ENCODE assay signal across 30 cellular contexts in genomic region chr5:119862654-119863053, GRCh38.
"Had no signal": no experiment of that assay in that cellular context is flagged by ENCODE, and none has a peak within 500 bp of the region (broad histone marks: within the 10 kb centered on the region; RNA-seq: fewer than 3 reads in every experiment).

No MANE protein-coding gene starts in this region.

- H3K27ac ChIP-seq: adrenal gland, ascending aorta, body of pancreas, brain microvascular endothelial cell, breast epithelium, cardiac muscle cell had no signal

- H3K4me3 ChIP-seq: adrenal gland, ascending aorta, body of pancreas, breast epithelium, cardiac muscle cell had no signal

- H3K9me3 ChIP-seq: body of pancreas, breast epithelium had no signal

- DNase-seq: activated effector memory CD4-positive, alpha-beta T cell treated with anti-CD3 and anti-CD28 coated beads, Interleukin-2, amount 50 U/mL, for 16 hours; activated effector memory CD4-positive, alpha-beta T cell treated with Interleukin-2 at 50 U/mL for 16 hours; activated gamma-delta T cell; activated gamma-delta T cell treated with Interleukin-2 at 50 U/mL for 16 hours; activated naive CD4-positive, alpha-beta T cell; activated naive CD4-positive, alpha-beta T cell treated with anti-CD3 and anti-CD28 coated beads for 36 hours; activated naive CD4-positive, alpha-beta T cell treated with anti-CD3 and anti-CD28 coated beads, Interleukin-2, amount 10 ng/mL, durations not matched to agents 7 days and 5 days; activated naive CD4-positive, alpha-beta T cell treated with anti-CD3 and anti-CD28 coated beads, Interleukin-2, amount 50 U/mL, for 16 hours; activated naive CD4-positive, alpha-beta T cell treated with Interleukin-2 at 50 U/mL for 16 hours; activated naive CD8-positive, alpha-beta T cell treated with anti-CD3 and anti-CD28 coated beads for 36 hours; activated naive CD8-positive, alpha-beta T cell treated with anti-CD3 and anti-CD28 coated beads, Interleukin-2, amount 10 ng/mL, durations not matched to agents 7 days and 5 days; activated naive CD8-positive, alpha-beta T cell treated with anti-CD3 and anti-CD28 coated beads, Interleukin-2, amount 50 U/mL, for 24 hours; activated T-cell treated with anti-CD3 and anti-CD28 coated beads, Interleukin-2, amount 50 U/mL, for 4 hours; activated T-cell treated with anti-CD3 and anti-CD28 coated beads, Interleukin-2, amount 50 U/mL, for 48 hours; activated T-cell treated with anti-CD3 and anti-CD28 coated beads, Interleukin-2, amount 50 U/mL, for 72 hours; adrenal gland; amniotic stem cell; amygdala; anterior cingulate cortex; aorta; body of pancreas; brain microvascular endothelial cell; caudate nucleus; central memory CD4-positive, alpha-beta T cell; cerebellar nuclear complex had no signal

- H3K27me3 ChIP-seq: adrenal gland, ascending aorta, body of pancreas, brain microvascular endothelial cell, breast epithelium, cardiac muscle cell had no signal

- H3K4me1 ChIP-seq: adrenal gland, body of pancreas, breast epithelium had no signal

- ATAC-seq: activated naive CD4-positive, alpha-beta T cell treated with anti-CD3 and anti-CD28 coated beads, Interleukin-2, amount 50 U/mL, for 72 hours; activated naive CD8-positive, alpha-beta T cell treated with anti-CD3 and anti-CD28 coated beads, Interleukin-2, amount 50 U/mL, for 24 hours; activated T-cell treated with anti-CD3 and anti-CD28 coated beads, Interleukin-2, amount 50 U/mL, for 4 hours; activated T-cell treated with anti-CD3 and anti-CD28 coated beads, Interleukin-2, amount 50 U/mL, for 72 hours; activated T-helper 17 cell treated with anti-CD3 and anti-CD28 coated beads, Interleukin-2, amount 50 U/mL, for 72 hours; body of pancreas had no signal

- H3K36me3 ChIP-seq: adrenal gland, ascending aorta, brain microvascular endothelial cell, breast epithelium, cardiac muscle cell had no signal
